In genomic region chr11:123425367-123425766, GRCh38 we compare ENCODE assay signal across 16 cellular contexts. TPM values are rescaled to one million over a fixed set of nuclear protein-coding genes. Genes with fewer than 3 reads are reported as not detected.
DNase-seq lines count a peak whose midpoint lies in the region; ATAC-seq and TF ChIP-seq lines count a peak whose summit lies in the region.
"Had no signal": no experiment of that assay in that cellular context is flagged by ENCODE, and none has a peak within 500 bp of the region (broad histone marks: within the 10 kb centered on the region; RNA-seq: fewer than 3 reads in every experiment).

No MANE protein-coding gene starts in this region.

- intact Hi-C loops in adrenal gland (cut with DNase I) = no loop called here

- peak overlapping the region in 2 of 5 donors; percentile 74 to 96 for H3K27ac ChIP-seq in adrenal gland

- no peak for TF ChIP-seq CTCF in adrenal gland (IDR thresholded peaks at IDR 0.05)

- H3K9me3 ChIP-seq in adrenal gland (replicated peaks in 1 of 3) = no peaks in the 10 kb centered on the region

- WGBS in adrenal gland, 4 donors = 28 to 48% (median 42%) methylated on average over 3 to 4 of the region's 4 CpGs

- no peak for ATAC-seq in GM21825 (IDR thresholded peaks at IDR 0.05; ENCODE audit: unreplicated experiment)
- ATAC-seq: GM23338 had no signal

- no peak overlapping the region for H3K4me3 ChIP-seq in adrenal gland
- H3K4me3 ChIP-seq: GM23338 had no signal

- peaks cover 26 to 38% of the 10 kb centered on the region in 2 donors for H3K4me1 ChIP-seq in adrenal gland (replicated peaks in 1 of 2)

- H3K36me3 ChIP-seq in adrenal gland (replicated peaks in 1 of 2) = no peaks in the 10 kb centered on the region

- TF ChIP-seq POLR2A in adrenal gland (IDR thresholded peaks at IDR 0.05) = no peak

- DNase-seq in NCI-H82 (lab: John Stamatoyannopoulos, UW) = peak; percentile 21
- no peak for DNase-seq in NCI-H82 treated with DMSO at 0.1 percent for 48 hours (lab: John Stamatoyannopoulos, UW; ENCODE audit: unreplicated experiment)
- peak; percentile 34 for DNase-seq in MV-4-11 (lab: John Stamatoyannopoulos, UW)
- DNase-seq in adrenal gland = peak in 6 of 7 donors; percentile 51 to 87 (median 71)
- DNase-seq in activated CD4-positive, alpha-beta T cell treated with anti-CD3 and anti-CD28 coated beads for 48 hours = no peak
- DNase-seq in islet precursor cell = no peak
- DNase-seq: 8988T; AML-193; C1 segment of cervical spinal cord; Calu3; CD4-positive, alpha-beta T cell; DMS 273 treated with DMSO at 0.1 percent for 48 hours; H7 had no signal

- no peaks in the 10 kb centered on the region for H3K27me3 ChIP-seq in adrenal gland

RNA-seq across cellular contexts. Expression of gene GRAMD1B, which starts 4.7 kb away (rescaled TPM):
- 1,000 to 10,000 TPM in 1 of 8 donors, 100 to 1,000 TPM in 7; 178 to 1,898 (median 285) TPM for total RNA-seq in adrenal gland
- polyA plus RNA-seq in adrenal gland = 100 to 1,000 TPM; 101 to 721 (median 114) TPM
- polyA plus RNA-seq: IgD-negative memory B cell had no signal

Comparison
In these comparisons a context has a peak if more than half of its experiments do, and no peak if none do; other contexts are left out.
1. DNase-seq: peak in NCI-H82 (single experiment), MV-4-11 (single experiment) and adrenal gland (6 of 7); none in NCI-H82 treated with DMSO at 0.1 percent for 48 hours (single experiment), activated CD4-positive, alpha-beta T cell treated with anti-CD3 and anti-CD28 coated beads for 48 hours (single experiment) and islet precursor cell (single experiment).